1 cellular context compared by ENCODE assay signal in genomic region chr6:21263531-21264287, GRCh38.
TF ChIP-seq lines count a peak whose summit lies in the region.

No MANE protein-coding gene starts in this region.

TF ChIP-seq in K562, 482 proteins besides CTCF, POLR2A, EP300 and RAD21 (continued from another document and continues in another):
- TF ChIP-seq, protein P1, sequence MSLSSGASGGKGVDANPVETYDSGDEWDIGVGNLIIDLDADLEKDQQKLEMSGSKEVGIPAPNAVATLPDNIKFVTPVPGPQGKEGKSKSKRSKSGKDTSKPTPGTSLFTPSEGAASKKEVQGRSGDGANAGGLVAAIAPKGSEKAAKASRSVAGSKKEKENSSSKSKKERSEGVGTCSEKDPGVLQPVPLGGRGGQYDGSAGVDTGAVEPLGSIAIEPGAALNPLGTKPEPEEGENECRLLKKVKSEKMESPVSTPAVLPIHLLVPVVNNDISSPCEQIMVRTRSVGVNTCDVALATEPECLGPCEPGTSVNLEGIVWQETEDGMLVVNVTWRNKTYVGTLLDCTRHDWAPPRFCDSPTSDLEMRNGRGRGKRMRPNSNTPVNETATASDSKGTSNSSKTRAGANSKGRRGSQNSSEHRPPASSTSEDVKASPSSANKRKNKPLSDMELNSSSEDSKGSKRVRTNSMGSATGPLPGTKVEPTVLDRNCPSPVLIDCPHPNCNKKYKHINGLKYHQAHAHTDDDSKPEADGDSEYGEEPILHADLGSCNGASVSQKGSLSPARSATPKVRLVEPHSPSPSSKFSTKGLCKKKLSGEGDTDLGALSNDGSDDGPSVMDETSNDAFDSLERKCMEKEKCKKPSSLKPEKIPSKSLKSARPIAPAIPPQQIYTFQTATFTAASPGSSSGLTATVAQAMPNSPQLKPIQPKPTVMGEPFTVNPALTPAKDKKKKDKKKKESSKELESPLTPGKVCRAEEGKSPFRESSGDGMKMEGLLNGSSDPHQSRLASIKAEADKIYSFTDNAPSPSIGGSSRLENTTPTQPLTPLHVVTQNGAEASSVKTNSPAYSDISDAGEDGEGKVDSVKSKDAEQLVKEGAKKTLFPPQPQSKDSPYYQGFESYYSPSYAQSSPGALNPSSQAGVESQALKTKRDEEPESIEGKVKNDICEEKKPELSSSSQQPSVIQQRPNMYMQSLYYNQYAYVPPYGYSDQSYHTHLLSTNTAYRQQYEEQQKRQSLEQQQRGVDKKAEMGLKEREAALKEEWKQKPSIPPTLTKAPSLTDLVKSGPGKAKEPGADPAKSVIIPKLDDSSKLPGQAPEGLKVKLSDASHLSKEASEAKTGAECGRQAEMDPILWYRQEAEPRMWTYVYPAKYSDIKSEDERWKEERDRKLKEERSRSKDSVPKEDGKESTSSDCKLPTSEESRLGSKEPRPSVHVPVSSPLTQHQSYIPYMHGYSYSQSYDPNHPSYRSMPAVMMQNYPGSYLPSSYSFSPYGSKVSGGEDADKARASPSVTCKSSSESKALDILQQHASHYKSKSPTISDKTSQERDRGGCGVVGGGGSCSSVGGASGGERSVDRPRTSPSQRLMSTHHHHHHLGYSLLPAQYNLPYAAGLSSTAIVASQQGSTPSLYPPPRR (CRISPR knock-in tag; IDR thresholded peaks at IDR 0.05; ENCODE audit: borderline replicate concordance): no peak
- TF ChIP-seq NFATC3 (IDR thresholded peaks at IDR 0.05) (no peak), PURB (CRISPR knock-in tag; IDR thresholded peaks at IDR 0.05; ENCODE audit: low read depth) (no peak), TEAD2 (tag; IDR thresholded peaks at IDR 0.05) (no peak), CEBPB (tag; IDR thresholded peaks at IDR 0.05) (peak; percentile 93), ETV1 (tag; conservative IDR thresholded peaks at IDR 0.05; ENCODE audit: low read depth) (no peak), RBM17 (IDR thresholded peaks at IDR 0.05; ENCODE audit: borderline replicate concordance, low read depth, low read length) (no peak), E2F3 (CRISPR knock-in tag; IDR thresholded peaks at IDR 0.05) (0 out of 2 replicates have a peak, but pooled peaks have one; percentile 53), SRSF9 (IDR thresholded peaks at IDR 0.05; ENCODE audit: borderline replicate concordance, low read depth, low read length) (no peak), CBX1 (IDR thresholded peaks at IDR 0.05; ENCODE audit: low read depth) (no peak), KAT7 (CRISPR knock-in tag; IDR thresholded peaks at IDR 0.05; ENCODE audit: borderline replicate concordance) (no peak), JUNB (CRISPR knock-in tag; conservative IDR thresholded peaks at IDR 0.05) (0 out of 2 replicates have a peak, but pooled peaks have one; percentile 37), ZNF3 (CRISPR knock-in tag; IDR thresholded peaks at IDR 0.05) (no peak), PTBP1 (IDR thresholded peaks at IDR 0.05; ENCODE audit: low read depth, low read length) (no peak), MAZ (CRISPR knock-in tag; conservative IDR thresholded peaks at IDR 0.05 in 1 of 2, IDR thresholded peaks at IDR 0.05 in 1 of 2) (peak; percentile 45 to 54; a peak in 2 of 4 replicates), HMGXB4 (CRISPR knock-in tag; IDR thresholded peaks at IDR 0.05) (no peak), EGR1 (conservative IDR thresholded peaks at IDR 0.05) (0 out of 2 replicates have a peak, but pooled peaks have one; percentile 4), ZBTB9 (CRISPR knock-in tag; IDR thresholded peaks at IDR 0.05) (peak; percentile 62; the same call in 1 of the 2 replicates), ZMIZ1 (IDR thresholded peaks at IDR 0.05; ENCODE audit: low read depth in 2 of 2, low read length in 2 of 2) (no peak), RNF2 (IDR thresholded peaks at IDR 0.05) (peak; percentile 36; the same call in 1 of the 2 replicates), SOX6 (IDR thresholded peaks at IDR 0.05) (peak; percentile 46; the same call in 1 of the 2 replicates), GABPA (tag; conservative IDR thresholded peaks at IDR 0.05; ENCODE audit: low read depth) (peak; percentile 52), ZNF561 (CRISPR knock-in tag; conservative IDR thresholded peaks at IDR 0.05) (no peak), ZBTB34 (CRISPR knock-in tag; IDR thresholded peaks at IDR 0.05) (peak; percentile 42; the same call in 1 of the 2 replicates), NFRKB (IDR thresholded peaks at IDR 0.05; ENCODE audit: low read depth) (no peak), ZNF717 (CRISPR knock-in tag; IDR thresholded peaks at IDR 0.05) (no peak), NR3C1 (CRISPR knock-in tag; IDR thresholded peaks at IDR 0.05) (no peak), CBX8 (IDR thresholded peaks at IDR 0.05; ENCODE audit: borderline replicate concordance, extremely low read depth, low read depth, low read length, poor library complexity, severe bottlenecking) (no peak), ZNF518B (CRISPR knock-in tag; IDR thresholded peaks at IDR 0.05) (no peak), FOSL1 (tag; conservative IDR thresholded peaks at IDR 0.05) (peak; percentile 88), NR1H2 (CRISPR knock-in tag; IDR thresholded peaks at IDR 0.05) (no peak; the same call in 1 of the 2 replicates), ETV5 (CRISPR knock-in tag; IDR thresholded peaks at IDR 0.05; ENCODE audit: low read depth) (no peak), HNRNPLL (IDR thresholded peaks at IDR 0.05; ENCODE audit: low read depth, low read length, poor library complexity, severe bottlenecking) (no peak), DACH1 (IDR thresholded peaks at IDR 0.05; ENCODE audit: partially characterized antibody) (no peak), ZBTB11 (CRISPR knock-in tag; IDR thresholded peaks at IDR 0.05) (no peak), ASH1L (IDR thresholded peaks at IDR 0.05; ENCODE audit: borderline replicate concordance, low read depth, partially characterized antibody) (no peak)
- TF ChIP-seq, protein P2, sequence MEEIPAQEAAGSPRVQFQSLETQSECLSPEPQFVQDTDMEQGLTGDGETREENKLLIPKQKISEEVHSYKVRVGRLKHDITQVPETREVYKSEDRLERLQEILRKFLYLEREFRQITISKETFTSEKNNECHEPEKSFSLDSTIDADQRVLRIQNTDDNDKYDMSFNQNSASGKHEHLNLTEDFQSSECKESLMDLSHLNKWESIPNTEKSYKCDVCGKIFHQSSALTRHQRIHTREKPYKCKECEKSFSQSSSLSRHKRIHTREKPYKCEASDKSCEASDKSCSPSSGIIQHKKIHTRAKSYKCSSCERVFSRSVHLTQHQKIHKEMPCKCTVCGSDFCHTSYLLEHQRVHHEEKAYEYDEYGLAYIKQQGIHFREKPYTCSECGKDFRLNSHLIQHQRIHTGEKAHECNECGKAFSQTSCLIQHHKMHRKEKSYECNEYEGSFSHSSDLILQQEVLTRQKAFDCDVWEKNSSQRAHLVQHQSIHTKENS (CRISPR knock-in tag; IDR thresholded peaks at IDR 0.05): no peak
- TF ChIP-seq, protein P3, sequence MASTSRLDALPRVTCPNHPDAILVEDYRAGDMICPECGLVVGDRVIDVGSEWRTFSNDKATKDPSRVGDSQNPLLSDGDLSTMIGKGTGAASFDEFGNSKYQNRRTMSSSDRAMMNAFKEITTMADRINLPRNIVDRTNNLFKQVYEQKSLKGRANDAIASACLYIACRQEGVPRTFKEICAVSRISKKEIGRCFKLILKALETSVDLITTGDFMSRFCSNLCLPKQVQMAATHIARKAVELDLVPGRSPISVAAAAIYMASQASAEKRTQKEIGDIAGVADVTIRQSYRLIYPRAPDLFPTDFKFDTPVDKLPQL (IDR thresholded peaks at IDR 0.05; ENCODE audit: extremely low read depth, insufficient read length): no peak
